ENCODE assay signal across 1 cellular context in genomic region chr4:3108211-3108610, GRCh38.
TF ChIP-seq lines count a peak whose summit lies in the region.

No MANE protein-coding gene starts in this region.

TF ChIP-seq in WTC11, 78 proteins besides CTCF, POLR2A, EP300 and RAD21 (continued from another document):
- TF ChIP-seq, protein P1, sequence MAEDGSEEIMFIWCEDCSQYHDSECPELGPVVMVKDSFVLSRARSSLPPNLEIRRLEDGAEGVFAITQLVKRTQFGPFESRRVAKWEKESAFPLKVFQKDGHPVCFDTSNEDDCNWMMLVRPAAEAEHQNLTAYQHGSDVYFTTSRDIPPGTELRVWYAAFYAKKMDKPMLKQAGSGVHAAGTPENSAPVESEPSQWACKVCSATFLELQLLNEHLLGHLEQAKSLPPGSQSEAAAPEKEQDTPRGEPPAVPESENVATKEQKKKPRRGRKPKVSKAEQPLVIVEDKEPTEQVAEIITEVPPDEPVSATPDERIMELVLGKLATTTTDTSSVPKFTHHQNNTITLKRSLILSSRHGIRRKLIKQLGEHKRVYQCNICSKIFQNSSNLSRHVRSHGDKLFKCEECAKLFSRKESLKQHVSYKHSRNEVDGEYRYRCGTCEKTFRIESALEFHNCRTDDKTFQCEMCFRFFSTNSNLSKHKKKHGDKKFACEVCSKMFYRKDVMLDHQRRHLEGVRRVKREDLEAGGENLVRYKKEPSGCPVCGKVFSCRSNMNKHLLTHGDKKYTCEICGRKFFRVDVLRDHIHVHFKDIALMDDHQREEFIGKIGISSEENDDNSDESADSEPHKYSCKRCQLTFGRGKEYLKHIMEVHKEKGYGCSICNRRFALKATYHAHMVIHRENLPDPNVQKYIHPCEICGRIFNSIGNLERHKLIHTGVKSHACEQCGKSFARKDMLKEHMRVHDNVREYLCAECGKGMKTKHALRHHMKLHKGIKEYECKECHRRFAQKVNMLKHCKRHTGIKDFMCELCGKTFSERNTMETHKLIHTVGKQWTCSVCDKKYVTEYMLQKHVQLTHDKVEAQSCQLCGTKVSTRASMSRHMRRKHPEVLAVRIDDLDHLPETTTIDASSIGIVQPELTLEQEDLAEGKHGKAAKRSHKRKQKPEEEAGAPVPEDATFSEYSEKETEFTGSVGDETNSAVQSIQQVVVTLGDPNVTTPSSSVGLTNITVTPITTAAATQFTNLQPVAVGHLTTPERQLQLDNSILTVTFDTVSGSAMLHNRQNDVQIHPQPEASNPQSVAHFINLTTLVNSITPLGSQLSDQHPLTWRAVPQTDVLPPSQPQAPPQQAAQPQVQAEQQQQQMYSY (CRISPR knock-in tag; IDR thresholded peaks at IDR 0.05) = no peak
- TF ChIP-seq NR2C2 (CRISPR knock-in tag; IDR thresholded peaks at IDR 0.05) (no peak), ZNF425 (CRISPR knock-in tag; conservative IDR thresholded peaks at IDR 0.05) (no peak), ZNF232 (CRISPR knock-in tag; IDR thresholded peaks at IDR 0.05) (no peak), PREB (CRISPR knock-in tag; IDR thresholded peaks at IDR 0.05; ENCODE audit: borderline replicate concordance) (no peak), ZNF317 (CRISPR knock-in tag; IDR thresholded peaks at IDR 0.05; ENCODE audit: borderline replicate concordance, low read depth) (no peak), TCF7 (CRISPR knock-in tag; IDR thresholded peaks at IDR 0.05; ENCODE audit: low read depth) (no peak), KAT7 (CRISPR knock-in tag; IDR thresholded peaks at IDR 0.05; ENCODE audit: borderline replicate concordance) (no peak), ZBTB43 (CRISPR knock-in tag; IDR thresholded peaks at IDR 0.05) (no peak), NFE2L1 (CRISPR knock-in tag; IDR thresholded peaks at IDR 0.05) (no peak), MYBL2 (CRISPR knock-in tag; IDR thresholded peaks at IDR 0.05) (no peak), ELF4 (CRISPR knock-in tag; IDR thresholded peaks at IDR 0.05; ENCODE audit: low read depth) (no peak), SMAD3 (CRISPR knock-in tag; IDR thresholded peaks at IDR 0.05; ENCODE audit: borderline replicate concordance) (no peak)
- TF ChIP-seq, protein P2, sequence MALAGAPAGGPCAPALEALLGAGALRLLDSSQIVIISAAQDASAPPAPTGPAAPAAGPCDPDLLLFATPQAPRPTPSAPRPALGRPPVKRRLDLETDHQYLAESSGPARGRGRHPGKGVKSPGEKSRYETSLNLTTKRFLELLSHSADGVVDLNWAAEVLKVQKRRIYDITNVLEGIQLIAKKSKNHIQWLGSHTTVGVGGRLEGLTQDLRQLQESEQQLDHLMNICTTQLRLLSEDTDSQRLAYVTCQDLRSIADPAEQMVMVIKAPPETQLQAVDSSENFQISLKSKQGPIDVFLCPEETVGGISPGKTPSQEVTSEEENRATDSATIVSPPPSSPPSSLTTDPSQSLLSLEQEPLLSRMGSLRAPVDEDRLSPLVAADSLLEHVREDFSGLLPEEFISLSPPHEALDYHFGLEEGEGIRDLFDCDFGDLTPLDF (CRISPR knock-in tag; IDR thresholded peaks at IDR 0.05) = no peak
- TF ChIP-seq, protein P3, sequence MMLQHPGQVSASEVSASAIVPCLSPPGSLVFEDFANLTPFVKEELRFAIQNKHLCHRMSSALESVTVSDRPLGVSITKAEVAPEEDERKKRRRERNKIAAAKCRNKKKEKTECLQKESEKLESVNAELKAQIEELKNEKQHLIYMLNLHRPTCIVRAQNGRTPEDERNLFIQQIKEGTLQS (CRISPR knock-in tag; conservative IDR thresholded peaks at IDR 0.05) = no peak
- TF ChIP-seq, protein P4, sequence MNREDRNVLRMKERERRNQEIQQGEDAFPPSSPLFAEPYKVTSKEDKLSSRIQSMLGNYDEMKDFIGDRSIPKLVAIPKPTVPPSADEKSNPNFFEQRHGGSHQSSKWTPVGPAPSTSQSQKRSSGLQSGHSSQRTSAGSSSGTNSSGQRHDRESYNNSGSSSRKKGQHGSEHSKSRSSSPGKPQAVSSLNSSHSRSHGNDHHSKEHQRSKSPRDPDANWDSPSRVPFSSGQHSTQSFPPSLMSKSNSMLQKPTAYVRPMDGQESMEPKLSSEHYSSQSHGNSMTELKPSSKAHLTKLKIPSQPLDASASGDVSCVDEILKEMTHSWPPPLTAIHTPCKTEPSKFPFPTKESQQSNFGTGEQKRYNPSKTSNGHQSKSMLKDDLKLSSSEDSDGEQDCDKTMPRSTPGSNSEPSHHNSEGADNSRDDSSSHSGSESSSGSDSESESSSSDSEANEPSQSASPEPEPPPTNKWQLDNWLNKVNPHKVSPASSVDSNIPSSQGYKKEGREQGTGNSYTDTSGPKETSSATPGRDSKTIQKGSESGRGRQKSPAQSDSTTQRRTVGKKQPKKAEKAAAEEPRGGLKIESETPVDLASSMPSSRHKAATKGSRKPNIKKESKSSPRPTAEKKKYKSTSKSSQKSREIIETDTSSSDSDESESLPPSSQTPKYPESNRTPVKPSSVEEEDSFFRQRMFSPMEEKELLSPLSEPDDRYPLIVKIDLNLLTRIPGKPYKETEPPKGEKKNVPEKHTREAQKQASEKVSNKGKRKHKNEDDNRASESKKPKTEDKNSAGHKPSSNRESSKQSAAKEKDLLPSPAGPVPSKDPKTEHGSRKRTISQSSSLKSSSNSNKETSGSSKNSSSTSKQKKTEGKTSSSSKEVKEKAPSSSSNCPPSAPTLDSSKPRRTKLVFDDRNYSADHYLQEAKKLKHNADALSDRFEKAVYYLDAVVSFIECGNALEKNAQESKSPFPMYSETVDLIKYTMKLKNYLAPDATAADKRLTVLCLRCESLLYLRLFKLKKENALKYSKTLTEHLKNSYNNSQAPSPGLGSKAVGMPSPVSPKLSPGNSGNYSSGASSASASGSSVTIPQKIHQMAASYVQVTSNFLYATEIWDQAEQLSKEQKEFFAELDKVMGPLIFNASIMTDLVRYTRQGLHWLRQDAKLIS (CRISPR knock-in tag; IDR thresholded peaks at IDR 0.05; ENCODE audit: borderline replicate concordance) = no peak
